Comparison of ENCODE assay signal across 19 cellular contexts in genomic region chr11:126645206-126645605, GRCh38.
A peak's percentile ranks its signal among the peaks of the same experiment; 100 is the strongest.
DNase-seq lines count a peak whose midpoint lies in the region; ATAC-seq, FAIRE-seq and TF ChIP-seq lines count a peak whose summit lies in the region.
"Had no signal": no experiment of that assay in that cellular context is flagged by ENCODE, and none has a peak within 500 bp of the region (broad histone marks: within the 10 kb centered on the region; RNA-seq: fewer than 3 reads in every experiment).

No MANE protein-coding gene starts in this region.

- H3K27me3 ChIP-seq in SJSA1 (replicated peaks) (no peaks in the 10 kb centered on the region), pancreas (no peaks in the 10 kb centered on the region), colonic mucosa (no peaks in the 10 kb centered on the region)

- 79 to 85% methylated on average over 7 of the region's 7 CpGs for WGBS in pancreas, 2 donors

- FAIRE-seq in H54 (lab: Jason Lieb, UNC) (no peak), pancreas (lab: Jason Lieb, UNC) (no peak)
- FAIRE-seq: A204.1, GM18507 had no signal

- no peak overlapping the region for H3K4me3 ChIP-seq in AG04449 (ENCODE audit: low read depth, low read length)
- H3K4me3 ChIP-seq in SJSA1: no peak overlapping the region
- no peak overlapping the region for H3K4me3 ChIP-seq in pancreas
- H3K4me3 ChIP-seq in colonic mucosa: no peak overlapping the region

- POLR2A ChIA-PET in AG04449 (lab: Yijun Ruan, JAX): interaction anchor here (1.2 kb wide), 1 partner anchor 10 kb away, joined by 4 read pairs; no protein-coding TSS in a partner anchor

- peak overlapping the region; percentile 97 for H3K27ac ChIP-seq in SJSA1
- no peak overlapping the region for H3K27ac ChIP-seq in pancreas
- no peak overlapping the region for H3K27ac ChIP-seq in colonic mucosa

- ATAC-seq in pancreas (no peak), HG03135 (IDR thresholded peaks at IDR 0.05; ENCODE audit: unreplicated experiment) (no peak)
- ATAC-seq: HCT116 had no signal

- TF ChIP-seq CTCF in AG04449 (IDR thresholded peaks at IDR 0.05; ENCODE audit: insufficient read depth, low read length, missing control alignments) (no peak), pancreas (IDR thresholded peaks at IDR 0.05) (no peak), colonic mucosa (IDR thresholded peaks at IDR 0.05) (no peak)

- H3K9ac ChIP-seq in colonic mucosa (ENCODE audit: low read depth in 2 of 2, low read length in 2 of 2): no peak overlapping the region

- CTCF ChIA-PET in AG04449 (lab: Yijun Ruan, JAX): interaction anchor here (1.5 to 1.9 kb wide), 3 partner anchors 38 to 324 kb away, joined by 4 to 12 read pairs (median 7); no protein-coding TSS in a partner anchor

- no peaks in the 10 kb centered on the region for H3K36me3 ChIP-seq in SJSA1
- H3K36me3 ChIP-seq in pancreas: no peaks in the 10 kb centered on the region
- H3K36me3 ChIP-seq in colonic mucosa: no peaks in the 10 kb centered on the region

- intact Hi-C loops in posterior cingulate gyrus (cut with DNase I): no loop called here
- intact Hi-C loops in pancreas (cut with DNase I): no loop called here
- intact Hi-C loops in colonic mucosa (cut with DNase I): no loop called here

- DNase-seq in AG04449 (ENCODE audit: low read depth, low spot score) (peak; percentile 68), H54 (ENCODE audit: insufficient read length, low spot score) (peak; percentile 14), SJSA1 (ENCODE audit: low read depth in 1 of 2, low spot score in 2 of 2) (peak; percentile 88), fibroblast of peridontal ligament (ENCODE audit: extremely low read depth) (peak; percentile 28), posterior cingulate gyrus (no peak), pancreas (no peak), colonic mucosa (no peak)
- DNase-seq: CD4-positive, alpha-beta T cell; KBM-7; MM.1S; NCI-H1105; NCI-H187 treated with DMSO at 0.1 percent for 48 hours; NCI-H2171; NCI-H510A; SIG-M5 had no signal

- no peak for TF ChIP-seq POLR2A in H54 (IDR thresholded peaks at IDR 0.05; ENCODE audit: low read depth, low read length)

- H3K9me3 ChIP-seq in SJSA1 (replicated peaks) (no peaks in the 10 kb centered on the region), pancreas (no peaks in the 10 kb centered on the region), colonic mucosa (no peaks in the 10 kb centered on the region)

- H3K4me1 ChIP-seq in SJSA1 (replicated peaks): peaks cover 49% of the 10 kb centered on the region
- no peaks in the 10 kb centered on the region for H3K4me1 ChIP-seq in pancreas
- no peaks in the 10 kb centered on the region for H3K4me1 ChIP-seq in colonic mucosa

Comparison
In these comparisons a context has a peak if more than half of its experiments do, and no peak if none do; other contexts are left out.
1. DNase-seq: peak in AG04449 (single experiment), H54 (single experiment), SJSA1 (2 of 2) and fibroblast of peridontal ligament (single experiment); none in posterior cingulate gyrus (0 of 10), pancreas (0 of 6) and colonic mucosa (single experiment).